ENCODE assay signal across 23 cellular contexts in genomic region chr6:37693079-37693478, GRCh38.
"Had no signal": no experiment of that assay in that cellular context is flagged by ENCODE, and none has a peak within 500 bp of the region (broad histone marks: within the 10 kb centered on the region; RNA-seq: fewer than 3 reads in every experiment).

No MANE protein-coding gene starts in this region.

- H3K4me3 ChIP-seq: adrenal gland, breast epithelium had no signal

- H3K4me3 Mint-ChIP-seq: activated CD4-positive, alpha-beta memory T cell treated with anti-CD3 and anti-CD28 coated beads, Interleukin-2, amount 10 ng/mL, durations not matched to agents 7 days and 5 days; activated CD4-positive, alpha-beta T cell treated with anti-CD3 and anti-CD28 coated beads for 36 hours; activated naive CD4-positive, alpha-beta T cell treated with anti-CD3 and anti-CD28 coated beads, Interleukin-2, amount 10 ng/mL, durations not matched to agents 7 days and 5 days; activated naive CD8-positive, alpha-beta T cell treated with anti-CD3 and anti-CD28 coated beads, Interleukin-2, amount 10 ng/mL, durations not matched to agents 7 days and 5 days; activated T-helper 17 cell treated with anti-CD3 and anti-CD28 coated beads, Interleukin-2, amount 50 U/mL, for 72 hours; T-helper 17 cell had no signal

- DNase-seq: activated CD4-positive, alpha-beta memory T cell treated with anti-CD3 and anti-CD28 coated beads, Interleukin-2, amount 10 ng/mL, durations not matched to agents 7 days and 5 days; activated CD4-positive, alpha-beta T cell treated with anti-CD3 and anti-CD28 coated beads for 36 hours; activated CD4-positive, alpha-beta T cell treated with anti-CD3 and anti-CD28 coated beads, Interleukin-2, amount 50 U/mL, for 1 hour; activated gamma-delta T cell; activated naive CD4-positive, alpha-beta T cell treated with anti-CD3 and anti-CD28 coated beads, Interleukin-2, amount 10 ng/mL, durations not matched to agents 7 days and 5 days; activated naive CD8-positive, alpha-beta T cell treated with anti-CD3 and anti-CD28 coated beads, Interleukin-2, amount 10 ng/mL, durations not matched to agents 7 days and 5 days; activated T-cell treated with anti-CD3 and anti-CD28 coated beads for 4 hours; activated T-cell treated with anti-CD3 and anti-CD28 coated beads, Interleukin-2, amount 50 U/mL, for 48 hours; adrenal gland; KBM-7; NCI-H1105 treated with DMSO at 0.1 percent for 48 hours; NCI-H1436 treated with DMSO at 0.1 percent for 48 hours; NCI-H187; NCI-H2081; NCI-H510A treated with DMSO at 0.1 percent for 48 hours; NK-92 treated with Interleukin-12 subunit alpha and Interleukin-12 subunit beta, amount 100 ng/mL, for 24 hours; OCI-M1; SHP77 treated with DMSO at 0.1 percent for 48 hours; T-helper 17 cell; T-helper 9 cell had no signal

- H3K27ac ChIP-seq: adrenal gland, breast epithelium, VCaP had no signal

- H3K27me3 ChIP-seq: adrenal gland had no signal

- H3K27ac Mint-ChIP-seq: activated CD4-positive, alpha-beta memory T cell treated with anti-CD3 and anti-CD28 coated beads, Interleukin-2, amount 10 ng/mL, durations not matched to agents 7 days and 5 days; activated CD4-positive, alpha-beta T cell treated with anti-CD3 and anti-CD28 coated beads for 36 hours; activated naive CD4-positive, alpha-beta T cell treated with anti-CD3 and anti-CD28 coated beads, Interleukin-2, amount 10 ng/mL, durations not matched to agents 7 days and 5 days; activated naive CD8-positive, alpha-beta T cell treated with anti-CD3 and anti-CD28 coated beads, Interleukin-2, amount 10 ng/mL, durations not matched to agents 7 days and 5 days; activated T-helper 17 cell treated with anti-CD3 and anti-CD28 coated beads, Interleukin-2, amount 50 U/mL, for 72 hours; T-helper 17 cell had no signal

- H3K27me3 Mint-ChIP-seq: activated CD4-positive, alpha-beta memory T cell treated with anti-CD3 and anti-CD28 coated beads, Interleukin-2, amount 10 ng/mL, durations not matched to agents 7 days and 5 days had no signal

- H3K36me3 ChIP-seq: adrenal gland, breast epithelium had no signal

- H3K9me3 Mint-ChIP-seq: activated CD4-positive, alpha-beta memory T cell treated with anti-CD3 and anti-CD28 coated beads, Interleukin-2, amount 10 ng/mL, durations not matched to agents 7 days and 5 days; activated naive CD4-positive, alpha-beta T cell treated with anti-CD3 and anti-CD28 coated beads, Interleukin-2, amount 10 ng/mL, durations not matched to agents 7 days and 5 days; activated naive CD8-positive, alpha-beta T cell treated with anti-CD3 and anti-CD28 coated beads, Interleukin-2, amount 10 ng/mL, durations not matched to agents 7 days and 5 days; activated T-helper 17 cell treated with anti-CD3 and anti-CD28 coated beads, Interleukin-2, amount 50 U/mL, for 72 hours had no signal

- H3K9me3 ChIP-seq: adrenal gland had no signal
